22 cellular contexts compared by ENCODE assay signal in the genomic region with DNA sequence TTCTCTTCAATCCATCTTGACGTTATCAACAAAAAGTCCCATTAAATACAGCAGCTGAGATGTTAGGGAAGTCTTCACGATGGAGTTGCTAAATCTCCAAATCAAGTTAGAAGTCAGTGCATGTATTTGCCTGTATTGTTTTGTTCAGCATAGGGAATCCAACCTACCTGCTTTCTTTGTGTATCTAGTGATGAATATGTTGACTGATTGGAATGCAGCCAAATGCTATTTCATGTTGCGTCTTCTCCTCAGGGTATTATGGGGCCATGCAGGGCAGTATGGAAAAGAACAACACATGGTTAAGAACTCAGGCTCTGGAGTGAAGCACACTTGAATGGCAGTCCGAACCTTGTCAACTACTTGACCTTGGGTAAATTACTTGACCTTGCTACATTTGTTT.
A peak's percentile ranks its signal among the peaks of the same experiment; 100 is the strongest.
DNase-seq lines count a peak whose midpoint lies in the region; ATAC-seq and TF ChIP-seq lines count a peak whose summit lies in the region.
"Had no signal": no experiment of that assay in that cellular context is flagged by ENCODE, and none has a peak within 500 bp of the region (broad histone marks: within the 10 kb centered on the region; RNA-seq: fewer than 3 reads in every experiment).

No MANE protein-coding gene starts in this region.

- intact Hi-C loops in dorsolateral prefrontal cortex (cut with DNase I) = no loop called here

- peak; percentile 84 for DNase-seq in COR-L47 (lab: John Stamatoyannopoulos, UW)
- peak; percentile 90 for DNase-seq in NCI-H1105 treated with DMSO at 0.1 percent for 48 hours (lab: John Stamatoyannopoulos, UW)
- peak; percentile 94 for DNase-seq in NCI-H345 treated with DMSO at 0.1 percent for 48 hours (lab: John Stamatoyannopoulos, UW; ENCODE audit: unreplicated experiment)
- DNase-seq in SHP77 (lab: John Stamatoyannopoulos, UW) = peak; percentile 50 to 69
- DNase-seq in stimulated activated naive CD8-positive, alpha-beta T cell treated with anti-CD3 and anti-CD28 coated beads, Interleukin-15, Interleukin-2, amounts not matched to agents 100 U/mL and 50 U/mL, for 24 hours = no peak
- no peak for DNase-seq in dorsolateral prefrontal cortex
- DNase-seq in T-helper 1 cell = no peak
- DNase-seq: ACHN; activated CD8-positive, alpha-beta memory T cell treated with anti-CD3 and anti-CD28 coated beads for 24 hours; body of pancreas; colonic mucosa; foreskin fibroblast; Kasumi-1; NCI-H187 treated with DMSO at 0.1 percent for 48 hours; stimulated activated CD4-positive, alpha-beta T cell treated with anti-CD3 and anti-CD28 coated beads, Interleukin-12 subunit alpha, Interleukin-12 subunit beta, amount 100 ng/mL, for 4 hours; stimulated activated naive B cell treated with anti-CD40 and anti-IgM and Interleukin-4, amounts not matched to agents 10 μg/mL and 1 μg/mL and 100 μg/mL, for 72 hours; T-helper 9 cell; tibial artery had no signal

- no peaks in the 10 kb centered on the region for H3K27me3 ChIP-seq in dorsolateral prefrontal cortex
- H3K27me3 ChIP-seq: body of pancreas, colonic mucosa, tibial artery had no signal

- no peak overlapping the region for H3K27ac ChIP-seq in dorsolateral prefrontal cortex
- H3K27ac ChIP-seq: body of pancreas, C4-2B, colonic mucosa, tibial artery had no signal

- no peak for ATAC-seq in GM21367 (IDR thresholded peaks at IDR 0.05; ENCODE audit: unreplicated experiment)
- no peak for ATAC-seq in stimulated activated naive CD8-positive, alpha-beta T cell treated with anti-CD3 and anti-CD28 coated beads, Interleukin-15, Interleukin-2, amounts not matched to agents 100 U/mL and 50 U/mL, for 24 hours
- ATAC-seq: activated naive CD4-positive, alpha-beta T cell treated with anti-CD3 and anti-CD28 coated beads, Interleukin-2, amount 50 U/mL, for 72 hours; body of pancreas; GM23338; stimulated activated naive B cell treated with anti-CD40 and anti-IgM and Interleukin-4, amounts not matched to agents 10 μg/mL and 1 μg/mL and 100 μg/mL, for 72 hours had no signal

- no peak for TF ChIP-seq CTCF in dorsolateral prefrontal cortex (IDR thresholded peaks at IDR 0.05 in 54 of 56, conservative IDR thresholded peaks at IDR 0.05 in 2 of 56; ENCODE audit: low read depth in 1 of 56, partially characterized antibody in 56 of 56)

- no peak overlapping the region for H3K4me3 ChIP-seq in dorsolateral prefrontal cortex
- H3K4me3 ChIP-seq: body of pancreas, colonic mucosa, GM23338, tibial artery had no signal

Comparison
In these comparisons a context has a peak if more than half of its experiments do, and no peak if none do; other contexts are left out.
1. DNase-seq: peak in COR-L47 (single experiment), NCI-H1105 treated with DMSO at 0.1 percent for 48 hours (single experiment), NCI-H345 treated with DMSO at 0.1 percent for 48 hours (single experiment) and SHP77 (2 of 2); none in stimulated activated naive CD8-positive, alpha-beta T cell treated with anti-CD3 and anti-CD28 coated beads, Interleukin-15, Interleukin-2, amounts not matched to agents 100 U/mL and 50 U/mL, for 24 hours (single experiment), dorsolateral prefrontal cortex (0 of 10) and T-helper 1 cell (0 of 5).